1 cellular context compared by ENCODE assay signal in genomic region chr22:38843716-38844660, GRCh38.
TF ChIP-seq lines count a peak whose summit lies in the region.

TSS of gene NPTXR (minus strand) at chr22:38844028.

TF ChIP-seq in K562, 482 proteins besides CTCF, POLR2A, EP300 and RAD21 (continued from another document):
- TF ChIP-seq ZNF639 (CRISPR knock-in tag; conservative IDR thresholded peaks at IDR 0.05 in 1 of 2, IDR thresholded peaks at IDR 0.05 in 1 of 2) (0 out of 4 replicates have a peak, but pooled peaks of 1 of the 2 experiments have one; percentile 37), MYBL2 (IDR thresholded peaks at IDR 0.05; ENCODE audit: low read depth) (no peak), MYBL2 (CRISPR knock-in tag; IDR thresholded peaks at IDR 0.05; ENCODE audit: borderline replicate concordance) (no peak), ZBTB7A (IDR thresholded peaks at IDR 0.05; ENCODE audit: borderline replicate concordance, control insufficient read depth, low read depth, low read length) (peak; percentile 90), PHB2 (IDR thresholded peaks at IDR 0.05; ENCODE audit: low read depth) (no peak), E4F1 (CRISPR knock-in tag; IDR thresholded peaks at IDR 0.05; ENCODE audit: borderline replicate concordance) (no peak), LCOR (CRISPR knock-in tag; IDR thresholded peaks at IDR 0.05) (no peak), ESRRA (IDR thresholded peaks at IDR 0.05; ENCODE audit: borderline replicate concordance, low read depth) (peak; percentile 90), GATAD2A (IDR thresholded peaks at IDR 0.05) (0 out of 2 replicates have a peak, but pooled peaks have one; percentile 31), NFIC (IDR thresholded peaks at IDR 0.05) (peak; percentile 14; the same call in 1 of the 2 replicates), BCOR (IDR thresholded peaks at IDR 0.05) (0 out of 2 replicates have a peak, but pooled peaks have one; percentile 17), SP1 (CRISPR knock-in tag; IDR thresholded peaks at IDR 0.05) (no peak), MEF2A (IDR thresholded peaks at IDR 0.05; ENCODE audit: control insufficient read depth, low read depth, low read length) (no peak)
TF ChIP-seq in K562: peak in this region for 29.
